10 cellular contexts compared by ENCODE assay signal in genomic region chr1:161021959-161022332, GRCh38. TPM values are rescaled to one million over a fixed set of nuclear protein-coding genes. Genes with fewer than 3 reads are reported as not detected.
DNase-seq lines count a peak whose midpoint lies in the region; ATAC-seq, FAIRE-seq and TF ChIP-seq lines count a peak whose summit lies in the region.
"Had no signal": no experiment of that assay in that cellular context is flagged by ENCODE, and none has a peak within 500 bp of the region (broad histone marks: within the 10 kb centered on the region; RNA-seq: fewer than 3 reads in every experiment).

No MANE protein-coding gene starts in this region.

- H3K27ac Mint-ChIP-seq in activated CD8-positive, alpha-beta T cell treated with anti-CD3 and anti-CD28 coated beads for 36 hours, result peak overlapping the region; percentile 81
- peak overlapping the region; percentile 98 for H3K27ac Mint-ChIP-seq in type B pancreatic cell

- no peak overlapping the region for H3K27ac ChIP-seq in iPS-20b (ENCODE audit: low read length)

- peak in 1 of 2 donors; percentile 30 for ATAC-seq in activated T-cell treated with anti-CD3 and anti-CD28 coated beads, Interleukin-2, amount 50 U/mL, for 4 hours
- ATAC-seq in activated CD8-positive, alpha-beta T cell treated with anti-CD3 and anti-CD28 coated beads for 36 hours, result no peak
- ATAC-seq in GM18867 (IDR thresholded peaks at IDR 0.05; ENCODE audit: unreplicated experiment) (no peak), GM21360 (IDR thresholded peaks at IDR 0.05; ENCODE audit: unreplicated experiment) (no peak)

- POLR2A ChIA-PET in activated CD8-positive, alpha-beta T cell treated with anti-CD3 and anti-CD28 coated beads for 36 hours (lab: Charles Lee), result interaction anchor here (0.9 to 2.2 kb wide), 6 partner anchors 9 to 77 kb away, joined by 3 to 6 read pairs (median 3); partner anchors contain the start of gene KLHDC9

- DNase-seq in activated T-cell treated with anti-CD3 and anti-CD28 coated beads, Interleukin-2, amount 50 U/mL, for 4 hours, result no peak
- DNase-seq in activated T-cell treated with anti-CD3 and anti-CD28 coated beads, Interleukin-2, amount 50 U/mL, for 1 hour, result no peak
- no peak for DNase-seq in activated CD8-positive, alpha-beta T cell treated with anti-CD3 and anti-CD28 coated beads for 36 hours
- no peak for DNase-seq in type B pancreatic cell (ENCODE audit: extremely low spot score, unreplicated experiment)
- no peak for DNase-seq in RCC 7860 (ENCODE audit: low spot score)
- DNase-seq: retina had no signal

- peak overlapping the region; percentile 63; the same call in 1 of the 2 replicates for H3K9ac ChIP-seq in iPS-20b (ENCODE audit: low read depth, low read length)

- H3K27me3 ChIP-seq in iPS-20b (ENCODE audit: insufficient read depth, low read length), result no peaks in the 10 kb centered on the region

- H3K36me3 Mint-ChIP-seq in activated T-cell treated with anti-CD3 and anti-CD28 coated beads, Interleukin-2, amount 50 U/mL, for 4 hours (ENCODE audit: insufficient read depth), result peaks cover 8% of the 10 kb centered on the region
- peaks cover 3% of the 10 kb centered on the region for H3K36me3 Mint-ChIP-seq in activated CD8-positive, alpha-beta T cell treated with anti-CD3 and anti-CD28 coated beads for 36 hours (ENCODE audit: low read depth)
- H3K36me3 Mint-ChIP-seq in type B pancreatic cell, result peaks cover 4% of the 10 kb centered on the region

- CTCF ChIA-PET in activated CD8-positive, alpha-beta T cell treated with anti-CD3 and anti-CD28 coated beads for 36 hours (lab: Charles Lee), result interaction anchor here (1.3 to 3.3 kb wide), 8 partner anchors 17 to 160 kb away, joined by 3 to 11 read pairs (median 8); partner anchors contain the start of genes KLHDC9 and USF1

- intact Hi-C loops in activated CD8-positive, alpha-beta T cell treated with anti-CD3 and anti-CD28 coated beads for 36 hours (cut with micrococcal nuclease), result no loop called here

- TF ChIP-seq CTCF in activated CD8-positive, alpha-beta T cell treated with anti-CD3 and anti-CD28 coated beads for 36 hours (IDR thresholded peaks at IDR 0.05), result no peak
- no peak for TF ChIP-seq CTCF in type B pancreatic cell (conservative IDR thresholded peaks at IDR 0.05)

- H3K4me3 Mint-ChIP-seq in activated T-cell treated with anti-CD3 and anti-CD28 coated beads, Interleukin-2, amount 50 U/mL, for 4 hours, result peak overlapping the region; percentile 86
- peak overlapping the region; percentile 87 for H3K4me3 Mint-ChIP-seq in activated CD8-positive, alpha-beta T cell treated with anti-CD3 and anti-CD28 coated beads for 36 hours
- H3K4me3 Mint-ChIP-seq in type B pancreatic cell, result peak overlapping the region; percentile 93

- H3K36me3 ChIP-seq in iPS-20b (ENCODE audit: insufficient read depth, low read depth, low read length), result no peaks in the 10 kb centered on the region; the same call in 1 of the 2 replicates

- peaks cover 24% of the 10 kb centered on the region for H3K4me1 ChIP-seq in iPS-20b (ENCODE audit: insufficient read depth, low read length)

- H3K4me3 ChIP-seq in iPS-20b (ENCODE audit: low read length), result peak overlapping the region; percentile 87

- no peaks in the 10 kb centered on the region for H3K9me3 ChIP-seq in iPS-20b (ENCODE audit: insufficient read depth, low read depth, low read length)

- H3K27me3 Mint-ChIP-seq in activated T-cell treated with anti-CD3 and anti-CD28 coated beads, Interleukin-2, amount 50 U/mL, for 4 hours (ENCODE audit: low read depth), result no peaks in the 10 kb centered on the region
- no peaks in the 10 kb centered on the region for H3K27me3 Mint-ChIP-seq in activated CD8-positive, alpha-beta T cell treated with anti-CD3 and anti-CD28 coated beads for 36 hours
- H3K27me3 Mint-ChIP-seq in type B pancreatic cell, result peaks cover 53% of the 10 kb centered on the region

- no peak for FAIRE-seq in RCC 7860 (lab: Jason Lieb, UNC)
- FAIRE-seq: frontal cortex had no signal

- H3K4me1 Mint-ChIP-seq in activated T-cell treated with anti-CD3 and anti-CD28 coated beads, Interleukin-2, amount 50 U/mL, for 4 hours (ENCODE audit: low read depth), result peaks cover 40% of the 10 kb centered on the region
- H3K4me1 Mint-ChIP-seq in activated CD8-positive, alpha-beta T cell treated with anti-CD3 and anti-CD28 coated beads for 36 hours (ENCODE audit: low read depth), result peaks cover 38% of the 10 kb centered on the region
- peaks cover 24% of the 10 kb centered on the region for H3K4me1 Mint-ChIP-seq in type B pancreatic cell (ENCODE audit: unreplicated experiment)

- H3K9me3 Mint-ChIP-seq in activated T-cell treated with anti-CD3 and anti-CD28 coated beads, Interleukin-2, amount 50 U/mL, for 4 hours, result peaks cover 3% of the 10 kb centered on the region
- H3K9me3 Mint-ChIP-seq in activated CD8-positive, alpha-beta T cell treated with anti-CD3 and anti-CD28 coated beads for 36 hours, result peaks cover 2% of the 10 kb centered on the region
- H3K9me3 Mint-ChIP-seq in type B pancreatic cell, result no peaks in the 10 kb centered on the region

RNA-seq across cellular contexts. Expression of gene F11R, which starts 1.0 kb away (rescaled TPM):
- total RNA-seq in activated T-cell treated with anti-CD3 and anti-CD28 coated beads, Interleukin-2, amount 50 U/mL, for 4 hours, result 1 to 10 TPM; 3.9 to 7.6 (median 7.3) TPM
- total RNA-seq in activated CD8-positive, alpha-beta T cell treated with anti-CD3 and anti-CD28 coated beads for 36 hours, result 10 to 100 TPM; 19.0 to 20.9 TPM
- 66.8 and 147 TPM in 2 replicates for total RNA-seq in type B pancreatic cell (ENCODE audit: low replicate concordance)

RNA-seq across cellular contexts. Expression of gene TSTD1, which starts 16.8 kb away (rescaled TPM):
- 10 to 100 TPM; 20.3 to 67.2 (median 25.6) TPM for total RNA-seq in activated T-cell treated with anti-CD3 and anti-CD28 coated beads, Interleukin-2, amount 50 U/mL, for 4 hours
- total RNA-seq in activated CD8-positive, alpha-beta T cell treated with anti-CD3 and anti-CD28 coated beads for 36 hours, result 10 to 100 TPM; 70.8 to 78.7 TPM
- total RNA-seq in type B pancreatic cell (ENCODE audit: low replicate concordance), result 40.8 and 98.0 TPM in 2 replicates

RNA-seq across cellular contexts. Expression of gene USF1, which starts 23.8 kb away (rescaled TPM):
- 10 to 100 TPM; 44.3 to 53.0 (median 44.9) TPM for total RNA-seq in activated T-cell treated with anti-CD3 and anti-CD28 coated beads, Interleukin-2, amount 50 U/mL, for 4 hours
- total RNA-seq in activated CD8-positive, alpha-beta T cell treated with anti-CD3 and anti-CD28 coated beads for 36 hours, result 10 to 100 TPM; 50.0 to 52.1 TPM
- total RNA-seq in type B pancreatic cell (ENCODE audit: low replicate concordance), result 62.2 and 79.1 TPM in 2 replicates

RNA-seq across cellular contexts. Expression of gene ARHGAP30, which starts 47.7 kb away (rescaled TPM):
- total RNA-seq in activated T-cell treated with anti-CD3 and anti-CD28 coated beads, Interleukin-2, amount 50 U/mL, for 4 hours, result 100 to 1,000 TPM; 103 to 128 (median 106) TPM
- 100 to 1,000 TPM; 174 to 175 TPM for total RNA-seq in activated CD8-positive, alpha-beta T cell treated with anti-CD3 and anti-CD28 coated beads for 36 hours
- total RNA-seq in type B pancreatic cell (ENCODE audit: low replicate concordance), result 1.3 and 3.3 TPM in 2 replicates
